In genomic region chr12:1927751-1928351, GRCh38 we compare ENCODE assay signal across 18 cellular contexts. TPM values are rescaled to one million over a fixed set of nuclear protein-coding genes. Genes with fewer than 3 reads are reported as not detected.
DNase-seq lines count a peak whose midpoint lies in the region; ATAC-seq and TF ChIP-seq lines count a peak whose summit lies in the region.
"Had no signal": no experiment of that assay in that cellular context is flagged by ENCODE, and none has a peak within 500 bp of the region (broad histone marks: within the 10 kb centered on the region; RNA-seq: fewer than 3 reads in every experiment).

No MANE protein-coding gene starts in this region.

- H3K9ac ChIP-seq in BLaER1 = no peak overlapping the region
- H3K9ac ChIP-seq in SK-N-SH = no peak overlapping the region

- no peak for TF ChIP-seq EP300 in SK-N-SH (IDR thresholded peaks at IDR 0.05; ENCODE audit: borderline replicate concordance in 1 of 2, low read depth in 1 of 2, low read length in 1 of 2)

- no peaks in the 10 kb centered on the region for H3K9me2 ChIP-seq in SK-N-SH

- DNase-seq in SK-N-SH (peak; percentile 23), cardiac muscle cell (ENCODE audit: low read depth in 1 of 2, low spot score in 1 of 2) (peak; percentile 68 to 80), progenitor cell of endocrine pancreas (ENCODE audit: low spot score, unreplicated experiment) (peak; percentile 9), NCI-H1417 treated with DMSO at 0.1 percent for 48 hours (lab: John Stamatoyannopoulos, UW) (no peak)
- DNase-seq: EL; mucosa of descending colon; RPMI8226; stimulated activated CD4-positive, alpha-beta T cell treated with anti-CD3 and anti-CD28 coated beads, Interleukin-4, amount 100 ng/mL, for 1 hour; stimulated activated naive B cell treated with anti-CD40 and anti-IgM and Interleukin-4, amounts not matched to agents 10 μg/mL and 1 μg/mL and 100 μg/mL, for 72 hours had no signal

- H3K4me3 Mint-ChIP-seq in progenitor cell of endocrine pancreas (ENCODE audit: low read depth) = no peak overlapping the region
- H3K4me3 Mint-ChIP-seq: activated naive CD4-positive, alpha-beta T cell treated with anti-CD3 and anti-CD28 coated beads, Interleukin-2, amount 50 U/mL, for 24 hours; stimulated activated naive B cell treated with anti-CD40 and anti-IgM and Interleukin-4, amounts not matched to agents 10 μg/mL and 1 μg/mL and 100 μg/mL, for 72 hours; T-helper 2 cell treated with Interferon-gamma antibody and Interleukin-4, amounts not matched to agents 5 μg/mL and 100 μg/mL, for 36 hours had no signal

- 52% methylated on average over 9 of the region's 15 CpGs for WGBS in SK-N-SH (ENCODE audit: low lambda C conversion rate)

- ATAC-seq in GM19395 (IDR thresholded peaks at IDR 0.05; ENCODE audit: unreplicated experiment) (no peak), GM18873 (IDR thresholded peaks at IDR 0.05; ENCODE audit: low FRiP score, unreplicated experiment) (no peak), GM18867 (IDR thresholded peaks at IDR 0.05; ENCODE audit: unreplicated experiment) (no peak)
- ATAC-seq: mucosa of descending colon; stimulated activated naive B cell treated with anti-CD40 and anti-IgM and Interleukin-4, amounts not matched to agents 10 μg/mL and 1 μg/mL and 100 μg/mL, for 72 hours had no signal

- no peak overlapping the region for H2AFZ ChIP-seq in SK-N-SH (ENCODE audit: low read depth)

- POLR2A ChIA-PET in SK-N-SH (lab: Yijun Ruan, JAX) = no interaction called here

- H3K4me1 ChIP-seq in BLaER1 = peaks cover 100% of the 10 kb centered on the region
- peaks cover 4 to 56% of the 10 kb centered on the region in 2 experiments; a peak in 2 of 4 replicates for H3K4me1 ChIP-seq in SK-N-SH (ENCODE audit: control insufficient read depth in 1 of 2, insufficient read depth in 2 of 2, low read depth in 1 of 2, low read length in 1 of 2)
- H3K4me1 ChIP-seq in cardiac muscle cell (ENCODE audit: low read depth) = peaks cover 16% of the 10 kb centered on the region
- H3K4me1 ChIP-seq: HAP-1, prostate gland had no signal

- no peaks in the 10 kb centered on the region for H3K36me3 Mint-ChIP-seq in progenitor cell of endocrine pancreas (ENCODE audit: insufficient read depth)
- H3K36me3 Mint-ChIP-seq: activated naive CD4-positive, alpha-beta T cell treated with anti-CD3 and anti-CD28 coated beads, Interleukin-2, amount 50 U/mL, for 24 hours had no signal

- H3K4me3 ChIP-seq in BLaER1 = no peak overlapping the region
- H3K4me3 ChIP-seq in SK-N-SH (ENCODE audit: low read depth in 2 of 2, low read length in 1 of 2) = no peak overlapping the region
- H3K4me3 ChIP-seq in cardiac muscle cell = no peak overlapping the region
- H3K4me3 ChIP-seq: HAP-1, mucosa of descending colon, prostate gland had no signal

- no peaks in the 10 kb centered on the region for H3K79me2 ChIP-seq in SK-N-SH (ENCODE audit: insufficient read depth)

- H3K9me3 ChIP-seq in BLaER1 (no peaks in the 10 kb centered on the region), SK-N-SH (no peaks in the 10 kb centered on the region), cardiac muscle cell (ENCODE audit: low read depth) (no peaks in the 10 kb centered on the region)
- H3K9me3 ChIP-seq: HAP-1, mucosa of descending colon, prostate gland had no signal

- H3K27me3 Mint-ChIP-seq in progenitor cell of endocrine pancreas = peaks cover 10% of the 10 kb centered on the region
- H3K27me3 Mint-ChIP-seq: activated naive CD4-positive, alpha-beta T cell treated with anti-CD3 and anti-CD28 coated beads, Interleukin-2, amount 50 U/mL, for 24 hours; stimulated activated naive B cell treated with anti-CD40 and anti-IgM and Interleukin-4, amounts not matched to agents 10 μg/mL and 1 μg/mL and 100 μg/mL, for 72 hours had no signal

- H3K4me1 Mint-ChIP-seq in progenitor cell of endocrine pancreas (ENCODE audit: low read depth) = no peaks in the 10 kb centered on the region

- TF ChIP-seq CTCF in SK-N-SH (IDR thresholded peaks at IDR 0.05) (no peak), cardiac muscle cell (IDR thresholded peaks at IDR 0.05; ENCODE audit: low read depth, low read length) (no peak), progenitor cell of endocrine pancreas (IDR thresholded peaks at IDR 0.05; ENCODE audit: unreplicated experiment) (no peak)

- H3K27me3 ChIP-seq in BLaER1 = no peaks in the 10 kb centered on the region
- no peaks in the 10 kb centered on the region; the same call in 1 of the 2 replicates for H3K27me3 ChIP-seq in SK-N-SH (ENCODE audit: insufficient read depth)
- H3K27me3 ChIP-seq in cardiac muscle cell = no peaks in the 10 kb centered on the region

- H3K27ac ChIP-seq in BLaER1 (peak overlapping the region; percentile 52), SK-N-SH (ENCODE audit: low read depth in 2 of 2, low read length in 1 of 2) (no peak overlapping the region; a peak in 1 of 4 replicates), cardiac muscle cell (peak overlapping the region; percentile 24)
- H3K27ac ChIP-seq: prostate gland had no signal

- H3F3A ChIP-seq in SK-N-SH (replicated peaks; ENCODE audit: insufficient read depth) = no peaks in the 10 kb centered on the region

- H3K36me3 ChIP-seq in BLaER1 (no peaks in the 10 kb centered on the region), SK-N-SH (replicated peaks in 1 of 2; ENCODE audit: control insufficient read depth in 1 of 2, insufficient read depth in 2 of 2, low read length in 1 of 2) (no peaks in the 10 kb centered on the region), cardiac muscle cell (no peaks in the 10 kb centered on the region)
- H3K36me3 ChIP-seq: HAP-1, prostate gland had no signal

- H3K27ac Mint-ChIP-seq in progenitor cell of endocrine pancreas = no peak overlapping the region
- H3K27ac Mint-ChIP-seq: activated naive CD4-positive, alpha-beta T cell treated with anti-CD3 and anti-CD28 coated beads, Interleukin-2, amount 50 U/mL, for 24 hours; stimulated activated naive B cell treated with anti-CD40 and anti-IgM and Interleukin-4, amounts not matched to agents 10 μg/mL and 1 μg/mL and 100 μg/mL, for 72 hours; T-helper 2 cell treated with Interferon-gamma antibody and Interleukin-4, amounts not matched to agents 5 μg/mL and 100 μg/mL, for 36 hours had no signal

- H4K20me1 ChIP-seq in BLaER1 (no peaks in the 10 kb centered on the region), SK-N-SH (ENCODE audit: insufficient read depth) (no peaks in the 10 kb centered on the region)

- H3K9me3 Mint-ChIP-seq in progenitor cell of endocrine pancreas (ENCODE audit: low read depth) = no peaks in the 10 kb centered on the region
- H3K9me3 Mint-ChIP-seq: activated naive CD4-positive, alpha-beta T cell treated with anti-CD3 and anti-CD28 coated beads, Interleukin-2, amount 50 U/mL, for 24 hours; T-helper 2 cell treated with Interferon-gamma antibody and Interleukin-4, amounts not matched to agents 5 μg/mL and 100 μg/mL, for 36 hours had no signal

- TF ChIP-seq RAD21 in SK-N-SH (IDR thresholded peaks at IDR 0.05; ENCODE audit: low read length) = no peak

- CTCF ChIA-PET in SK-N-SH (lab: Yijun Ruan, JAX) = interaction anchor here (0.8 to 2.4 kb wide), 3 partner anchors 13 to 293 kb away, joined by 3 to 15 read pairs (median 7); no protein-coding TSS in a partner anchor

- H3K4me2 ChIP-seq in BLaER1 = peak overlapping the region; percentile 92
- H3K4me2 ChIP-seq in SK-N-SH = no peak overlapping the region

TF ChIP-seq in SK-N-SH, 30 proteins besides CTCF, POLR2A, EP300 and RAD21:
- TF ChIP-seq RCOR1 (IDR thresholded peaks at IDR 0.05; ENCODE audit: low read length) = no peak
- TF ChIP-seq, protein P1, sequence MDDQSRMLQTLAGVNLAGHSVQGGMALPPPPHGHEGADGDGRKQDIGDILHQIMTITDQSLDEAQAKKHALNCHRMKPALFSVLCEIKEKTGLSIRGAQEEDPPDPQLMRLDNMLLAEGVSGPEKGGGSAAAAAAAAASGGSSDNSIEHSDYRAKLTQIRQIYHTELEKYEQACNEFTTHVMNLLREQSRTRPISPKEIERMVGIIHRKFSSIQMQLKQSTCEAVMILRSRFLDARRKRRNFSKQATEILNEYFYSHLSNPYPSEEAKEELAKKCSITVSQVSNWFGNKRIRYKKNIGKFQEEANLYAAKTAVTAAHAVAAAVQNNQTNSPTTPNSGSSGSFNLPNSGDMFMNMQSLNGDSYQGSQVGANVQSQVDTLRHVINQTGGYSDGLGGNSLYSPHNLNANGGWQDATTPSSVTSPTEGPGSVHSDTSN (IDR thresholded peaks at IDR 0.05) = 0 out of 2 replicates have a peak, but pooled peaks have one; percentile 10
- no peak for TF ChIP-seq YY1 (IDR thresholded peaks at IDR 0.05; ENCODE audit: low read depth)
- TF ChIP-seq NFIC (IDR thresholded peaks at IDR 0.05; ENCODE audit: borderline replicate concordance) = peak; percentile 26
- peak; percentile 61; the same call in 1 of the 2 replicates for TF ChIP-seq TCF12 (IDR thresholded peaks at IDR 0.05)
TF ChIP-seq in SK-N-SH: peak in this region for 3.

RNA-seq across cellular contexts. Expression of gene CACNA2D4, which starts 9.4 kb away (rescaled TPM):
- 0.02 TPM in 1 of 2 replicates, not detected in the other for polyA plus RNA-seq in SK-N-SH (2012; rRNA removed)
- not detected in 2 replicates for polyA plus RNA-seq in SK-N-SH (2012; cell fraction: cytosol; rRNA removed)
- polyA plus RNA-seq in SK-N-SH (2012; cell fraction: nucleus; rRNA removed) = 0.02 TPM in 1 of 2 replicates, not detected in the other
- 0.70 and 1.3 TPM in 2 replicates for total RNA-seq in cardiac muscle cell
- 0.39 and 1.3 TPM in 2 replicates for polyA plus RNA-seq in cardiac muscle cell
- 0.34 and 0.58 TPM in 2 replicates for total RNA-seq in progenitor cell of endocrine pancreas
- total RNA-seq: NCI-H460 had no signal

Comparison
In these comparisons a context has a peak if more than half of its experiments do, and no peak if none do; other contexts are left out.
1. H3K27ac ChIP-seq: peak in BLaER1 (single experiment) and cardiac muscle cell (single experiment); none in SK-N-SH (0 of 2).